In genomic region chr5:41790038-41790776, GRCh38 we compare ENCODE assay signal across 18 cellular contexts.
DNase-seq lines count a peak whose midpoint lies in the region; ATAC-seq and TF ChIP-seq lines count a peak whose summit lies in the region.
"Had no signal": no experiment of that assay in that cellular context is flagged by ENCODE, and none has a peak within 500 bp of the region (broad histone marks: within the 10 kb centered on the region; RNA-seq: fewer than 3 reads in every experiment).

No MANE protein-coding gene starts in this region.

- no peaks in the 10 kb centered on the region for H3K9me3 ChIP-seq in SK-N-MC (ENCODE audit: low read depth, low read length)
- H3K9me3 ChIP-seq: A549, esophagus muscularis mucosa had no signal

- H3K27ac ChIP-seq in 22Rv1 = peak overlapping the region; percentile 56
- H3K27ac ChIP-seq in SK-N-MC = peak overlapping the region; percentile 95
- H3K27ac ChIP-seq: A549, esophagus muscularis mucosa had no signal

- H3K9ac ChIP-seq in SK-N-MC (ENCODE audit: insufficient read length) = peak overlapping the region; percentile 9

- H3K4me3 ChIP-seq in SK-N-MC (peak overlapping the region; percentile 43), fibroblast of mammary gland (ENCODE audit: control insufficient read depth, low read depth, low read length) (no peak overlapping the region)
- H3K4me3 ChIP-seq: A549, dorsolateral prefrontal cortex, esophagus muscularis mucosa, GM12878 had no signal

- ATAC-seq in left cardiac atrium = no peak
- ATAC-seq: A549; activated CD8-positive, alpha-beta T cell treated with anti-CD3 and anti-CD28 coated beads, Interleukin-2, amount 10 ng/mL, durations not matched to agents 7 days and 5 days; GM12878; left lobe of liver; stimulated activated effector memory CD8-positive, alpha-beta T cell treated with anti-CD3 and anti-CD28 coated beads, Interleukin-12 subunit alpha, Interleukin-12 subunit beta, amount 100 ng/mL, for 72 hours had no signal

- intact Hi-C loops in left cardiac atrium (cut with DNase I) = no loop called here

- TF ChIP-seq CTCF in 22Rv1 (IDR thresholded peaks at IDR 0.05) (no peak), fibroblast of mammary gland (conservative IDR thresholded peaks at IDR 0.05; ENCODE audit: control insufficient read depth, insufficient read depth, low read depth, low read length) (no peak)

- H3K36me3 ChIP-seq in SK-N-MC (ENCODE audit: insufficient read depth, low read length) = no peaks in the 10 kb centered on the region

- DNase-seq in NCI-H1105 (lab: John Stamatoyannopoulos, UW) = peak; percentile 13
- no peak for DNase-seq in SK-N-MC (ENCODE audit: low read depth, low spot score)
- peak; percentile 78 for DNase-seq in fibroblast of mammary gland (ENCODE audit: low read depth)
- DNase-seq in T-helper 2 cell = no peak
- DNase-seq in left cardiac atrium = no peak
- DNase-seq in RPMI8226 = no peak
- DNase-seq in foreskin melanocyte = no peak
- DNase-seq: activated CD8-positive, alpha-beta T cell treated with anti-CD3 and anti-CD28 coated beads, Interleukin-2, amount 10 ng/mL, durations not matched to agents 7 days and 5 days; activated effector memory CD4-positive, alpha-beta T cell treated with Interleukin-2 at 50 U/mL for 16 hours; anterior cingulate cortex; dorsolateral prefrontal cortex; EL had no signal

Comparison
In these comparisons a context has a peak if more than half of its experiments do, and no peak if none do; other contexts are left out.
1. DNase-seq: peak in NCI-H1105 (single experiment) and fibroblast of mammary gland (single experiment); none in SK-N-MC (single experiment), T-helper 2 cell (0 of 5), left cardiac atrium (single experiment), RPMI8226 (single experiment) and foreskin melanocyte (single experiment).